In genomic region chr18:79856119-79857080, GRCh38 we compare ENCODE assay signal across 9 cellular contexts. TPM values are rescaled to one million over a fixed set of nuclear protein-coding genes. Genes with fewer than 3 reads are reported as not detected.
DNase-seq lines count a peak whose midpoint lies in the region; ATAC-seq, FAIRE-seq and TF ChIP-seq lines count a peak whose summit lies in the region.
"Had no signal": no experiment of that assay in that cellular context is flagged by ENCODE, and none has a peak within 500 bp of the region (broad histone marks: within the 10 kb centered on the region; RNA-seq: fewer than 3 reads in every experiment).

No MANE protein-coding gene starts in this region.

- H3K18ac ChIP-seq in H1 (ENCODE audit: extremely low read depth, low read length): no peak overlapping the region; the same call in 1 of the 2 replicates

- TF ChIP-seq RAD21 in H1 (IDR thresholded peaks at IDR 0.05 in 1 of 2, conservative IDR thresholded peaks at IDR 0.05 in 1 of 2; ENCODE audit: low read depth in 2 of 2, low read length in 2 of 2): no peak

- no peak for FAIRE-seq in H1 (lab: Jason Lieb, UNC)

- no peak overlapping the region for H2AFZ ChIP-seq in H1 (ENCODE audit: low read length)

- no peaks in the 10 kb centered on the region for H3K79me1 ChIP-seq in H1 (ENCODE audit: low read depth, low read length)

- no peak for TF ChIP-seq EP300 in H1 (IDR thresholded peaks at IDR 0.05; ENCODE audit: borderline replicate concordance in 1 of 2, low read depth in 2 of 2, low read length in 2 of 2)

- no peaks in the 10 kb centered on the region for H3K27me3 ChIP-seq in H1 (replicated peaks in 1 of 4; ENCODE audit: control insufficient read depth in 3 of 4, extremely low read depth in 1 of 4, insufficient read depth in 3 of 4, low read length in 3 of 4)

- H4K8ac ChIP-seq in H1 (ENCODE audit: extremely low read depth, insufficient read depth, low read length): no peak overlapping the region

- H3K56ac ChIP-seq in H1 (replicated peaks; ENCODE audit: insufficient read length, low read depth, low read length): no peak overlapping the region

- H3K4me3 ChIP-seq in H1 (ENCODE audit: extremely low read depth in 1 of 4, insufficient read depth in 2 of 4, low read depth in 3 of 4, low read length in 4 of 4): no peak overlapping the region
- no peak overlapping the region for H3K4me3 ChIP-seq in retinal pigment epithelial cell (ENCODE audit: low read length)
- H3K4me3 ChIP-seq: psoas muscle had no signal

- H2BK20ac ChIP-seq in H1 (ENCODE audit: low read length): 0 out of 2 replicates have a peak overlapping the region, but pooled peaks have one; percentile 72

- H3K23ac ChIP-seq in H1 (ENCODE audit: insufficient read length): no peak overlapping the region

- H3K4ac ChIP-seq in H1 (replicated peaks; ENCODE audit: insufficient read length, low read depth, low read length): peak overlapping the region; percentile 57

- no peaks in the 10 kb centered on the region for H3K36me3 ChIP-seq in H1 (ENCODE audit: control insufficient read depth in 2 of 4, insufficient read depth in 4 of 4, low read length in 3 of 4)

- peaks cover 0 to 5% (median 3%) of the 10 kb centered on the region in 4 experiments; a peak in 3 of 7 replicates for H3K4me1 ChIP-seq in H1 (replicated peaks in 1 of 4; ENCODE audit: control insufficient read depth in 3 of 4, insufficient read depth in 4 of 4, low read length in 3 of 4)
- H3K4me1 ChIP-seq: psoas muscle had no signal

- H2BK5ac ChIP-seq in H1 (ENCODE audit: low read depth, low read length): no peak overlapping the region; the same call in 1 of the 2 replicates

- H2BK120ac ChIP-seq in H1 (replicated peaks; ENCODE audit: low read depth, low read length): no peak overlapping the region

- H3K14ac ChIP-seq in H1 (ENCODE audit: insufficient read length): no peak overlapping the region

- no peak overlapping the region for H3K27ac ChIP-seq in H1 (ENCODE audit: low read depth, low read length)
- H3K27ac ChIP-seq: psoas muscle had no signal

- peak; percentile 52 for ATAC-seq in GM21360 (IDR thresholded peaks at IDR 0.05; ENCODE audit: unreplicated experiment)

- TF ChIP-seq CTCF in H1 (IDR thresholded peaks at IDR 0.05; ENCODE audit: control extremely low read depth in 1 of 3, insufficient read depth in 1 of 3, low read depth in 1 of 3, low read length in 3 of 3) (no peak), retinal pigment epithelial cell (conservative IDR thresholded peaks at IDR 0.05; ENCODE audit: low read depth, low read length) (no peak)

- H4K5ac ChIP-seq in H1 (ENCODE audit: insufficient read length, low read depth, low read length): no peak overlapping the region

- H4K20me1 ChIP-seq in H1 (replicated peaks in 1 of 2; ENCODE audit: control insufficient read depth in 1 of 2, insufficient read depth in 2 of 2, low read length in 2 of 2): peaks cover 2 to 3% of the 10 kb centered on the region in 2 experiments

- H2BK15ac ChIP-seq in H1 (ENCODE audit: low read length): no peak overlapping the region; the same call in 1 of the 2 replicates

- no peak for TF ChIP-seq POLR2A in H1 (IDR thresholded peaks at IDR 0.05; ENCODE audit: control extremely low read depth in 1 of 2, low read depth in 2 of 2, low read length in 2 of 2)

- peak overlapping the region in 1 of 2 experiments; percentile 8; a peak in 2 of 4 replicates for H3K4me2 ChIP-seq in H1 (ENCODE audit: insufficient read depth in 1 of 2, low read depth in 2 of 2, low read length in 2 of 2)

- no peak overlapping the region for H2BK12ac ChIP-seq in H1 (ENCODE audit: low read depth, low read length)

- no peaks in the 10 kb centered on the region for H3K79me2 ChIP-seq in H1 (ENCODE audit: control insufficient read depth in 1 of 2, insufficient read depth in 2 of 2, low read length in 2 of 2)

- H3K9me3 ChIP-seq in H1 (ENCODE audit: insufficient read depth in 2 of 2, low read depth in 1 of 2, low read length in 1 of 2): no peaks in the 10 kb centered on the region
- H3K9me3 ChIP-seq: psoas muscle had no signal

- H2AK5ac ChIP-seq in H1 (ENCODE audit: low read depth, low read length): no peak overlapping the region

- H3K23me2 ChIP-seq in H1 (ENCODE audit: low read depth, low read length): 0 out of 2 replicates have a peak, but pooled peaks cover 3% of the 10 kb centered on the region

- CTCF ChIA-PET in H1 (lab: Charles Lee; ENCODE audit: partially characterized antibody): interaction anchor here (0.5 to 2.1 kb wide), 5 partner anchors 12 to 65 kb away, joined by 3 to 6 read pairs (median 3); no protein-coding TSS in a partner anchor

- H3K9ac ChIP-seq in H1 (replicated peaks in 1 of 4; ENCODE audit: extremely low read depth in 1 of 4, low read depth in 3 of 4, low read length in 3 of 4): no peak overlapping the region

- POLR2A ChIA-PET in H1 (lab: Charles Lee; ENCODE audit: partially characterized antibody): interaction anchor here (1.5 to 1.7 kb wide), 2 partner anchors 55 to 59 kb away, joined by 3 to 4 read pairs; no protein-coding TSS in a partner anchor

- WGBS in H1 (ENCODE audit: extremely low coverage in 1 of 2, insufficient coverage in 1 of 2, insufficient read length in 1 of 2, insufficient replicate concordance in 2 of 2, low coverage in 1 of 2, low lambda C conversion rate in 2 of 2, missing lambda C conversion rate in 1 of 2), 2 experiments: 62% methylated on average over 24 of the region's 29 CpGs; no CpG with 5 or more reads in 1 of the 2 experiments

- peak overlapping the region; percentile 60 for H4K91ac ChIP-seq in H1 (replicated peaks; ENCODE audit: insufficient read length, low read length)

- DNase-seq in DMS153 (lab: John Stamatoyannopoulos, UW): peak; percentile 64
- DNase-seq in NCI-H2171 (lab: John Stamatoyannopoulos, UW): peak; percentile 56
- DNase-seq in H1 (ENCODE audit: low read depth in 1 of 2, low spot score in 2 of 2): peak; percentile 27 to 68
- DNase-seq in retinal pigment epithelial cell (ENCODE audit: low read depth): peak; percentile 77
- DNase-seq in NCI-H1048 (lab: John Stamatoyannopoulos, UW): no peak
- no peak for DNase-seq in COR-L47 (lab: John Stamatoyannopoulos, UW)
- DNase-seq in HuH-7 (ENCODE audit: low spot score): no peak

TF ChIP-seq in H1, 55 proteins besides CTCF, POLR2A, EP300 and RAD21 (continues in another document):
- TF ChIP-seq E2F6 (IDR thresholded peaks at IDR 0.05): no peak
- TF ChIP-seq JUN (IDR thresholded peaks at IDR 0.05; ENCODE audit: low read depth, low read length): no peak
- TF ChIP-seq KDM1A (IDR thresholded peaks at IDR 0.05; ENCODE audit: borderline replicate concordance, low read length): no peak
- no peak for TF ChIP-seq MAX (IDR thresholded peaks at IDR 0.05)
- TF ChIP-seq POLR2AphosphoS5 (IDR thresholded peaks at IDR 0.05; ENCODE audit: low read depth, low read length): no peak
- TF ChIP-seq FOSL1 (IDR thresholded peaks at IDR 0.05; ENCODE audit: insufficient read depth, low read depth, low read length): no peak
- TF ChIP-seq BRCA1 (IDR thresholded peaks at IDR 0.05; ENCODE audit: low read depth, low read length): no peak
- no peak for TF ChIP-seq HDAC6 (IDR thresholded peaks at IDR 0.05; ENCODE audit: low read depth, low read length)
- no peak for TF ChIP-seq POU5F1 (IDR thresholded peaks at IDR 0.05; ENCODE audit: low read depth, low read length)
- TF ChIP-seq EZH2 (IDR thresholded peaks at IDR 0.05; ENCODE audit: low read depth, low read length, severe bottlenecking): no peak
- 0 out of 2 replicates have a peak, but pooled peaks have one; percentile 31 for TF ChIP-seq TCF12 (IDR thresholded peaks at IDR 0.05; ENCODE audit: low read depth, low read length)
- TF ChIP-seq SUZ12 (IDR thresholded peaks at IDR 0.05; ENCODE audit: low read length): no peak
- no peak for TF ChIP-seq NRF1 (IDR thresholded peaks at IDR 0.05; ENCODE audit: low read depth, low read length)
- no peak for TF ChIP-seq KDM4A (IDR thresholded peaks at IDR 0.05; ENCODE audit: low read depth, low read length, severe bottlenecking)
- no peak for TF ChIP-seq SP1 (IDR thresholded peaks at IDR 0.05; ENCODE audit: low read depth, low read length)
- no peak for TF ChIP-seq MAFK (IDR thresholded peaks at IDR 0.05; ENCODE audit: low read depth, low read length)
- TF ChIP-seq YY1 (IDR thresholded peaks at IDR 0.05; ENCODE audit: low read depth, low read length): no peak
- no peak for TF ChIP-seq CHD2 (IDR thresholded peaks at IDR 0.05; ENCODE audit: low read length)
- no peak for TF ChIP-seq TAF7 (optimal IDR thresholded peaks at IDR 0.05; ENCODE audit: borderline replicate concordance, low read depth, low read length)

RNA-seq across cellular contexts. Expression of gene KCNG2, which starts 58.7 kb away (rescaled TPM):
- total RNA-seq in H1 (2021; fragmentation: NEBNext Ultra II Directional; extraction: Animal tissue kit (Norgen Biotek cat#: 25700)): 0.19 TPM in 1 of 2 replicates, not detected in the other
- 0.71 and 0.74 TPM in 2 replicates for polyA plus RNA-seq in H1 (2011; rRNA removed)
- 0.52 TPM for polyA plus RNA-seq in H1 (2011; cell fraction: cytosol; rRNA removed)
- polyA plus RNA-seq in H1 (2011; cell fraction: nucleus; rRNA removed): 0.57 TPM
- 0.23 to 0.52 TPM (median 0.32 TPM) in 3 of 4 replicates, not detected in the other for polyA plus RNA-seq in H1 (2012, experiment 1 of 2)
- polyA plus RNA-seq in H1 (2012, experiment 2 of 2): 0.14 TPM
- 0.10 TPM for polyA plus RNA-seq in H1 (2013, experiment 1 of 2)
- polyA plus RNA-seq in H1 (2013, experiment 2 of 2): 0.04 TPM
- 0.13 TPM in 1 of 2 replicates, not detected in the other for polyA minus RNA-seq in H1 (2011; rRNA and poly(A)+ RNA removed)
- not detected for polyA minus RNA-seq in H1 (2011; cell fraction: cytosol; rRNA and poly(A)+ RNA removed)
- polyA minus RNA-seq in H1 (2011; cell fraction: nucleus; rRNA and poly(A)+ RNA removed): not detected

Comparison
In these comparisons a context has a peak if more than half of its experiments do, and no peak if none do; other contexts are left out.
1. DNase-seq: peak in DMS153 (single experiment), NCI-H2171 (single experiment), H1 (2 of 2) and retinal pigment epithelial cell (single experiment); none in NCI-H1048 (single experiment), COR-L47 (single experiment) and HuH-7 (single experiment).